In genomic region chr2:168152902-168153301, GRCh38 we compare ENCODE assay signal across 29 cellular contexts.
"Had no signal": no experiment of that assay in that cellular context is flagged by ENCODE, and none has a peak within 500 bp of the region (broad histone marks: within the 10 kb centered on the region; RNA-seq: fewer than 3 reads in every experiment).

No MANE protein-coding gene starts in this region.

- H3K27ac ChIP-seq: coronary artery, dorsolateral prefrontal cortex, heart left ventricle, lower lobe of right lung, neutrophil, sigmoid colon, thyroid gland, upper lobe of left lung, vagina had no signal

- ATAC-seq: activated CD4-positive, alpha-beta T cell treated with anti-CD3 and anti-CD28 coated beads for 36 hours; activated CD8-positive, alpha-beta memory T cell treated with anti-CD3 and anti-CD28 coated beads, Interleukin-2, amount 10 ng/mL, durations not matched to agents 7 days and 5 days; activated CD8-positive, alpha-beta T cell treated with anti-CD3 and anti-CD28 coated beads, Interleukin-2, amount 10 ng/mL, durations not matched to agents 7 days and 5 days; activated naive CD4-positive, alpha-beta T cell treated with anti-CD3 and anti-CD28 coated beads, Interleukin-2, amount 50 U/mL, for 72 hours; effector memory CD8-positive, alpha-beta T cell; heart left ventricle; stimulated activated memory B cell treated with anti-CD40 and anti-IgM and Interleukin-4, amounts not matched to agents 10 μg/mL and 1 μg/mL and 100 μg/mL, for 72 hours; stimulated activated naive CD8-positive, alpha-beta T cell treated with anti-CD3 and anti-CD28 coated beads, Interleukin-15, amount 100 ng/mL, for 72 hours had no signal

- H3K4me3 ChIP-seq: coronary artery, dorsolateral prefrontal cortex, heart left ventricle, lower lobe of right lung, sigmoid colon, smooth muscle cell, thyroid gland, upper lobe of left lung, vagina had no signal

- H3K27me3 ChIP-seq: dorsolateral prefrontal cortex, heart left ventricle, neutrophil, sigmoid colon, thyroid gland, upper lobe of left lung, vagina had no signal

- H3K4me2 ChIP-seq: smooth muscle cell had no signal

- H3K9me3 ChIP-seq: heart left ventricle, lower lobe of right lung, neutrophil, sigmoid colon, thyroid gland, upper lobe of left lung, vagina had no signal

- H3K36me3 ChIP-seq: heart left ventricle, lower lobe of right lung, neutrophil, sigmoid colon, thyroid gland, upper lobe of left lung, vagina had no signal

- DNase-seq: activated CD4-positive, alpha-beta T cell treated with anti-CD3 and anti-CD28 coated beads for 36 hours; activated CD4-positive, CD25-positive, alpha-beta regulatory T cell; activated CD8-positive, alpha-beta memory T cell treated with anti-CD3 and anti-CD28 coated beads, Interleukin-2, amount 10 ng/mL, durations not matched to agents 7 days and 5 days; activated CD8-positive, alpha-beta T cell treated with anti-CD3 and anti-CD28 coated beads, Interleukin-2, amount 10 ng/mL, durations not matched to agents 7 days and 5 days; activated naive CD4-positive, alpha-beta T cell; activated T-cell treated with anti-CD3 and anti-CD28 coated beads, Interleukin-2, amount 50 U/mL, for 48 hours; anterior cingulate cortex; dorsolateral prefrontal cortex; effector memory CD8-positive, alpha-beta T cell; erythroblast; heart left ventricle; lower lobe of right lung; mesendoderm; nephron progenitor cell; sigmoid colon; stimulated activated CD4-positive, alpha-beta T cell treated with anti-CD3 and anti-CD28 coated beads, Interleukin-1b, Interleukin-23, amount 100 ng/mL, for 48 hours; stimulated activated CD4-positive, alpha-beta T cell treated with anti-CD3 and anti-CD28 coated beads, Interleukin-4, amount 100 ng/mL, for 4 hours; stimulated activated CD8-positive, alpha-beta memory T cell treated with anti-CD3 and anti-CD28 coated beads, Interleukin-4, amount 100 ng/mL, for 48 hours; stimulated activated naive CD8-positive, alpha-beta T cell treated with anti-CD3 and anti-CD28 coated beads, Interleukin-15, amount 100 ng/mL, for 72 hours; substantia nigra; T-helper 1 cell; thyroid gland; upper lobe of left lung had no signal
